ENCODE assay signal across 22 cellular contexts in the genomic region with DNA sequence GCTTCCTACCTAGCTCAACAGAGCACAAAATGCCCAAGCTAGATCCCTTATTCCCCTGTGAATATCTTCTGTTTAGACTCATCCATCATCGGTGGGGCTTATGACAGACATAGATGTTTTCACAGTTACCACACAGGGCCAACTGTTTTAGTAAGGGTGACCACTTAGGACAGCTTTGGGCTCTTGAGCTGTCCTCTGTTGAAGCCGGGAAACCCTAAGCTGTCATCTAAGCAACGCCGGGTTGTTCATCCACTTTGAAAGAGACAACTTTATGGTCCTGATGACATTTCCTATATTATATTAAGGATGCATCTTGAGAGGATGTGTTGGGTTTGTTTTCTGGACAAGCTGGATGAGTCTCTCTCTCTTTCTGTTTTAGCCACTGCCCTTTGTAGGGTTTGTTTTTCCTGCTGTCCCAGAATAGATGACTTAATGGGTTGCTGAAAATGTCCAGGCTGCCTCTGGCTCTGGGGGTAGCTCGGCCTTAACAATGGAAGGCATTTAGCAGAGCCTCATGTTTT.
DNase-seq lines count a peak whose midpoint lies in the region; ATAC-seq and TF ChIP-seq lines count a peak whose summit lies in the region.
"Had no signal": no experiment of that assay in that cellular context is flagged by ENCODE, and none has a peak within 500 bp of the region (broad histone marks: within the 10 kb centered on the region; RNA-seq: fewer than 3 reads in every experiment).

No MANE protein-coding gene starts in this region.

- no peaks in the 10 kb centered on the region for H4K20me1 ChIP-seq in PC-3 (ENCODE audit: low read length)

- H3K27ac ChIP-seq in muscle layer of duodenum (ENCODE audit: low read length): peak overlapping the region; percentile 27
- H3K27ac ChIP-seq in temporal lobe (ENCODE audit: low read depth, low read length): peak overlapping the region; percentile 97
- H3K27ac ChIP-seq in PC-3 (ENCODE audit: low read length): no peak overlapping the region
- H3K27ac ChIP-seq: 22Rv1, HL-60, spleen had no signal

- POLR2A ChIA-PET in PC-3 (lab: Charles Lee; ENCODE audit: unreplicated experiment): no interaction called here

- no peak overlapping the region for H3K27ac Mint-ChIP-seq in stimulated activated naive B cell treated with anti-CD40 and anti-IgM and Interleukin-4, amounts not matched to agents 10 μg/mL and 1 μg/mL and 100 μg/mL, for 72 hours
- H3K27ac Mint-ChIP-seq: activated CD8-positive, alpha-beta T cell treated with anti-CD3 and anti-CD28 coated beads, Interleukin-2, amount 10 ng/mL, durations not matched to agents 7 days and 5 days; activated naive CD8-positive, alpha-beta T cell treated with anti-CD3 and anti-CD28 coated beads, Interleukin-2, amount 10 ng/mL, durations not matched to agents 7 days and 5 days; WTC11 had no signal

- CTCF ChIA-PET in PC-3 (lab: Charles Lee): no interaction called here

- DNase-seq in NCI-H82 (lab: John Stamatoyannopoulos, UW) (peak; percentile 22), NCI-H82 treated with DMSO at 0.1 percent for 48 hours (lab: John Stamatoyannopoulos, UW; ENCODE audit: unreplicated experiment) (no peak), epidermal melanocyte (ENCODE audit: insufficient read length, low spot score) (peak; percentile 28), NCI-H146 (lab: John Stamatoyannopoulos, UW) (no peak), PC-3 (no peak)
- DNase-seq in stimulated activated naive B cell treated with anti-CD40 and anti-IgM and Interleukin-4, amounts not matched to agents 10 μg/mL and 1 μg/mL and 100 μg/mL, for 72 hours: no peak
- DNase-seq: activated CD8-positive, alpha-beta T cell treated with anti-CD3 and anti-CD28 coated beads, Interleukin-2, amount 10 ng/mL, durations not matched to agents 7 days and 5 days; activated naive CD8-positive, alpha-beta T cell treated with anti-CD3 and anti-CD28 coated beads, Interleukin-2, amount 10 ng/mL, durations not matched to agents 7 days and 5 days; activated T-cell treated with anti-CD3 and anti-CD28 coated beads, Interleukin-2, amount 50 U/mL, for 48 hours; BE2C; EL; NCI-H1048; NCI-H2081 treated with DMSO at 0.1 percent for 48 hours; NCI-H510A; spleen had no signal

- H3K27me3 ChIP-seq in muscle layer of duodenum (ENCODE audit: low read depth, low read length) (no peaks in the 10 kb centered on the region), PC-3 (ENCODE audit: low read length) (no peaks in the 10 kb centered on the region)
- H3K27me3 ChIP-seq: BE2C, spleen had no signal

- no peak overlapping the region for H3K9ac ChIP-seq in PC-3 (ENCODE audit: low read length)

- H3K27me3 Mint-ChIP-seq in stimulated activated naive B cell treated with anti-CD40 and anti-IgM and Interleukin-4, amounts not matched to agents 10 μg/mL and 1 μg/mL and 100 μg/mL, for 72 hours: no peaks in the 10 kb centered on the region

- TF ChIP-seq CTCF in PC-3 (conservative IDR thresholded peaks at IDR 0.05; ENCODE audit: low read depth, low read length): no peak

- H3K4me3 ChIP-seq in muscle layer of duodenum (ENCODE audit: low read depth in 1 of 2, low read length in 2 of 2) (no peak overlapping the region), PC-3 (ENCODE audit: low read length) (no peak overlapping the region)
- H3K4me3 ChIP-seq: spleen had no signal

- no peaks in the 10 kb centered on the region for H3F3A ChIP-seq in PC-3 (ENCODE audit: low read length, unreplicated experiment)

- no peak overlapping the region for H2AFZ ChIP-seq in PC-3 (ENCODE audit: low read length)

- BruUV-seq in PC-3 (replicated peaks; lab: Mats Ljungman, UMichigan): no TSS peak

- peaks cover 0 to 25% of the 10 kb centered on the region in 2 donors for H3K4me1 ChIP-seq in muscle layer of duodenum (ENCODE audit: control insufficient read depth in 1 of 2, insufficient read depth in 2 of 2, low read length in 2 of 2)
- H3K4me1 ChIP-seq in PC-3 (ENCODE audit: insufficient read depth, low read length): peaks cover 16% of the 10 kb centered on the region
- H3K4me1 ChIP-seq: BE2C, spleen had no signal

- H3K9me3 ChIP-seq in muscle layer of duodenum (ENCODE audit: control insufficient read depth in 1 of 2, low read length in 2 of 2) (no peaks in the 10 kb centered on the region), PC-3 (ENCODE audit: low read length) (no peaks in the 10 kb centered on the region)
- H3K9me3 ChIP-seq: BE2C, spleen had no signal

- H3K4me3 Mint-ChIP-seq in stimulated activated naive B cell treated with anti-CD40 and anti-IgM and Interleukin-4, amounts not matched to agents 10 μg/mL and 1 μg/mL and 100 μg/mL, for 72 hours: no peak overlapping the region
- H3K4me3 Mint-ChIP-seq: activated CD8-positive, alpha-beta T cell treated with anti-CD3 and anti-CD28 coated beads, Interleukin-2, amount 10 ng/mL, durations not matched to agents 7 days and 5 days; activated naive CD8-positive, alpha-beta T cell treated with anti-CD3 and anti-CD28 coated beads, Interleukin-2, amount 10 ng/mL, durations not matched to agents 7 days and 5 days; central memory CD8-positive, alpha-beta T cell; WTC11 had no signal

- peaks cover 0 to 4% of the 10 kb centered on the region in 2 donors for H3K9me3 Mint-ChIP-seq in stimulated activated naive B cell treated with anti-CD40 and anti-IgM and Interleukin-4, amounts not matched to agents 10 μg/mL and 1 μg/mL and 100 μg/mL, for 72 hours
- H3K9me3 Mint-ChIP-seq: activated naive CD8-positive, alpha-beta T cell treated with anti-CD3 and anti-CD28 coated beads, Interleukin-2, amount 10 ng/mL, durations not matched to agents 7 days and 5 days; central memory CD8-positive, alpha-beta T cell had no signal

- no peak for ATAC-seq in stimulated activated naive B cell treated with anti-CD40 and anti-IgM and Interleukin-4, amounts not matched to agents 10 μg/mL and 1 μg/mL and 100 μg/mL, for 72 hours (replicated peaks)
- no peak for ATAC-seq in PC-3
- ATAC-seq: activated CD8-positive, alpha-beta T cell treated with anti-CD3 and anti-CD28 coated beads, Interleukin-2, amount 10 ng/mL, durations not matched to agents 7 days and 5 days; left lobe of liver; WTC11 had no signal

- intact Hi-C loops in PC-3 (cut with micrococcal nuclease): no loop called here

- H3K36me3 Mint-ChIP-seq in stimulated activated naive B cell treated with anti-CD40 and anti-IgM and Interleukin-4, amounts not matched to agents 10 μg/mL and 1 μg/mL and 100 μg/mL, for 72 hours: peaks cover 0 to 5% of the 10 kb centered on the region in 2 donors
- H3K36me3 Mint-ChIP-seq: activated naive CD8-positive, alpha-beta T cell treated with anti-CD3 and anti-CD28 coated beads, Interleukin-2, amount 10 ng/mL, durations not matched to agents 7 days and 5 days had no signal

- no peaks in the 10 kb centered on the region for H3K4me1 Mint-ChIP-seq in stimulated activated naive B cell treated with anti-CD40 and anti-IgM and Interleukin-4, amounts not matched to agents 10 μg/mL and 1 μg/mL and 100 μg/mL, for 72 hours
- H3K4me1 Mint-ChIP-seq: activated naive CD8-positive, alpha-beta T cell treated with anti-CD3 and anti-CD28 coated beads, Interleukin-2, amount 10 ng/mL, durations not matched to agents 7 days and 5 days; central memory CD8-positive, alpha-beta T cell had no signal

- H3K36me3 ChIP-seq in muscle layer of duodenum (ENCODE audit: control insufficient read depth in 1 of 2, insufficient read depth in 2 of 2, low read length in 2 of 2) (no peaks in the 10 kb centered on the region), PC-3 (ENCODE audit: low read depth, low read length) (no peaks in the 10 kb centered on the region)
- H3K36me3 ChIP-seq: BE2C, spleen had no signal

- H3K9me2 ChIP-seq in PC-3 (replicated peaks; ENCODE audit: low read length): no peaks in the 10 kb centered on the region

- no peak overlapping the region for H3K4me2 ChIP-seq in PC-3 (ENCODE audit: low read length)

- no peaks in the 10 kb centered on the region for H3K79me2 ChIP-seq in PC-3 (ENCODE audit: low read length)

Comparison
In these comparisons a context has a peak if more than half of its experiments do, and no peak if none do; other contexts are left out.
1. DNase-seq: peak in NCI-H82 (single experiment) and epidermal melanocyte (single experiment); none in NCI-H82 treated with DMSO at 0.1 percent for 48 hours (single experiment), stimulated activated naive B cell treated with anti-CD40 and anti-IgM and Interleukin-4, amounts not matched to agents 10 μg/mL and 1 μg/mL and 100 μg/mL, for 72 hours (single experiment), NCI-H146 (single experiment) and PC-3 (single experiment).